In genomic region chr4:169707958-169708643, GRCh38 we compare ENCODE assay signal across 17 cellular contexts. TPM values are rescaled to one million over a fixed set of nuclear protein-coding genes. Genes with fewer than 3 reads are reported as not detected.
A peak's percentile ranks its signal among the peaks of the same experiment; 100 is the strongest.
DNase-seq lines count a peak whose midpoint lies in the region; ATAC-seq and TF ChIP-seq lines count a peak whose summit lies in the region.
"Had no signal": no experiment of that assay in that cellular context is flagged by ENCODE, and none has a peak within 500 bp of the region (broad histone marks: within the 10 kb centered on the region; RNA-seq: fewer than 3 reads in every experiment).

No MANE protein-coding gene starts in this region.

- ATAC-seq in IMR-90 (ENCODE audit: low read depth): no peak; the same call in 1 of the 2 replicates
- no peak for ATAC-seq in HG02884 (IDR thresholded peaks at IDR 0.05; ENCODE audit: unreplicated experiment)
- no peak for ATAC-seq in CD4-positive, alpha-beta T cell (ENCODE audit: poor library complexity)

- no peaks in the 10 kb centered on the region for H3K27me3 Mint-ChIP-seq in progenitor cell of endocrine pancreas
- H3K27me3 Mint-ChIP-seq in CD4-positive, alpha-beta T cell: no peaks in the 10 kb centered on the region

- H3K4me3 ChIP-seq in IMR-90 (ENCODE audit: insufficient read depth, low read depth, low read length): no peak overlapping the region
- H3K4me3 ChIP-seq in astrocyte of the cerebellum (ENCODE audit: low read depth, low read length): no peak overlapping the region
- no peak overlapping the region for H3K4me3 ChIP-seq in trophoblast cell (ENCODE audit: low read depth, low read length)
- H3K4me3 ChIP-seq: transverse colon had no signal

- H2AK9ac ChIP-seq in IMR-90 (replicated peaks; ENCODE audit: low read depth, low read length, poor library complexity): no peak overlapping the region

- H2AK5ac ChIP-seq in IMR-90 (ENCODE audit: low read depth, low read length): no peak overlapping the region
- no peak overlapping the region for H2AK5ac ChIP-seq in trophoblast cell (ENCODE audit: low read length)

- H2BK12ac ChIP-seq in trophoblast cell (ENCODE audit: low read length): no peak overlapping the region

- H3K79me1 ChIP-seq in IMR-90 (ENCODE audit: low read depth in 1 of 2, low read length in 2 of 2) (no peaks in the 10 kb centered on the region; a peak in 1 of 4 replicates), trophoblast cell (ENCODE audit: low read length) (no peaks in the 10 kb centered on the region)

- no peak overlapping the region for H4K5ac ChIP-seq in IMR-90 (ENCODE audit: low read depth, low read length)

- POLR2A ChIA-PET in IMR-90 (lab: Charles Lee; ENCODE audit: unreplicated experiment): no interaction called here
- POLR2A ChIA-PET in CD4-positive, alpha-beta T cell (lab: Charles Lee): no interaction called here

- DNase-seq in IMR-90: peak; percentile 31
- peak; percentile 24 for DNase-seq in astrocyte of the cerebellum (ENCODE audit: low read depth)
- peak; percentile 3 for DNase-seq in globus pallidus (ENCODE audit: low spot score)
- DNase-seq in progenitor cell of endocrine pancreas (ENCODE audit: low spot score, unreplicated experiment): no peak
- no peak for DNase-seq in trophoblast cell
- DNase-seq in CD4-positive, alpha-beta T cell: no peak
- no peak for DNase-seq in occipital lobe (lab: John Stamatoyannopoulos, UW)
- DNase-seq: activated CD4-positive, CD25-positive, alpha-beta regulatory T cell; brain microvascular endothelial cell; dermis blood vessel endothelial cell; GDM1; NCI-H1092 treated with DMSO at 0.1 percent for 48 hours; NCI-H526 treated with DMSO at 0.1 percent for 48 hours; posterior cingulate gyrus; T-helper 2 cell; transverse colon had no signal

- no peak overlapping the region for H2BK5ac ChIP-seq in IMR-90 (ENCODE audit: low read depth, low read length, poor library complexity, severe bottlenecking)
- no peak overlapping the region for H2BK5ac ChIP-seq in trophoblast cell (ENCODE audit: low read depth, low read length, poor library complexity)

- no peak overlapping the region for H3K27ac ChIP-seq in IMR-90 (ENCODE audit: insufficient read depth, low read length)
- H3K27ac ChIP-seq in trophoblast cell (ENCODE audit: low read depth, low read length): no peak overlapping the region
- no peak overlapping the region for H3K27ac ChIP-seq in CD4-positive, alpha-beta T cell (ENCODE audit: low read depth, low read length)
- H3K27ac ChIP-seq: brain microvascular endothelial cell, transverse colon had no signal

- H2AFZ ChIP-seq in IMR-90 (replicated peaks; ENCODE audit: low read length, poor library complexity) (no peak overlapping the region), trophoblast cell (ENCODE audit: insufficient read depth, low read length, poor library complexity) (no peak overlapping the region)

- no CpG with 5 or more reads among the region's 2 CpGs for WGBS in IMR-90 (ENCODE audit: extremely low coverage in 2 of 2, insufficient read length in 1 of 2), 2 experiments
- WGBS in trophoblast cell (ENCODE audit: extremely low coverage, insufficient coverage, insufficient read length): no CpG with 5 or more reads among the region's 2 CpGs

- TF ChIP-seq POLR2A in IMR-90 (IDR thresholded peaks at IDR 0.05; ENCODE audit: low read depth, low read length): no peak

- TF ChIP-seq RAD21 in IMR-90 (IDR thresholded peaks at IDR 0.05; ENCODE audit: low read length): no peak

- H3K36me3 ChIP-seq in IMR-90 (ENCODE audit: control insufficient read depth, insufficient read depth, low read length) (peaks cover 7% of the 10 kb centered on the region), trophoblast cell (ENCODE audit: control insufficient read depth in 1 of 2, insufficient read depth in 2 of 2, low read length in 2 of 2) (peaks cover 7 to 10% of the 10 kb centered on the region in 2 experiments)

- intact Hi-C loops in IMR-90 (cut with micrococcal nuclease): no loop called here
- intact Hi-C loops in CD4-positive, alpha-beta T cell (cut with DNase I, micrococcal nuclease): no loop called here

- H3K4me1 ChIP-seq in IMR-90 (ENCODE audit: control insufficient read depth, insufficient read depth, low read length) (no peaks in the 10 kb centered on the region), trophoblast cell (ENCODE audit: control insufficient read depth in 1 of 2, insufficient read depth in 2 of 2, low read length in 2 of 2) (peaks cover 0 to 2% of the 10 kb centered on the region in 2 experiments)
- H3K4me1 ChIP-seq: transverse colon had no signal

- H3K4me2 ChIP-seq in IMR-90 (ENCODE audit: low read depth, low read length): no peak overlapping the region
- no peak overlapping the region for H3K4me2 ChIP-seq in trophoblast cell (ENCODE audit: low read length)

- TF ChIP-seq CTCF in IMR-90 (conservative IDR thresholded peaks at IDR 0.05; ENCODE audit: low read depth, low read length): no peak
- no peak for TF ChIP-seq CTCF in astrocyte of the cerebellum (IDR thresholded peaks at IDR 0.05; ENCODE audit: low read depth, low read length, missing control alignments)
- no peak for TF ChIP-seq CTCF in progenitor cell of endocrine pancreas (IDR thresholded peaks at IDR 0.05; ENCODE audit: unreplicated experiment)
- no peak for TF ChIP-seq CTCF in CD4-positive, alpha-beta T cell (IDR thresholded peaks at IDR 0.05)

- H3K36me3 Mint-ChIP-seq in progenitor cell of endocrine pancreas (ENCODE audit: insufficient read depth): peaks cover 26% of the 10 kb centered on the region
- peaks cover 61% of the 10 kb centered on the region for H3K36me3 Mint-ChIP-seq in CD4-positive, alpha-beta T cell (ENCODE audit: low read depth)

- H4K91ac ChIP-seq in IMR-90 (ENCODE audit: insufficient read depth, low read depth, low read length): no peak overlapping the region
- H4K91ac ChIP-seq in trophoblast cell (ENCODE audit: low read depth, low read length): no peak overlapping the region

- H4K20me1 ChIP-seq in IMR-90 (ENCODE audit: insufficient read depth, low read length): no peaks in the 10 kb centered on the region; the same call in 1 of the 2 replicates

- CTCF ChIA-PET in IMR-90 (lab: Yijun Ruan, JAX): interaction anchor here (0.6 to 1.3 kb wide), 3 partner anchors 9 to 339 kb away, joined by 3 to 4 read pairs (median 4); no protein-coding TSS in a partner anchor
- CTCF ChIA-PET in CD4-positive, alpha-beta T cell (lab: Charles Lee): no interaction called here

- no peaks in the 10 kb centered on the region for H3K4me1 Mint-ChIP-seq in progenitor cell of endocrine pancreas (ENCODE audit: low read depth)
- no peaks in the 10 kb centered on the region for H3K4me1 Mint-ChIP-seq in CD4-positive, alpha-beta T cell (ENCODE audit: low read depth)

- in situ Hi-C loops in IMR-90 (cut with MboI; ENCODE audit: low sequenced_read_pairs): no loop called here
- in situ Hi-C loops in astrocyte of the cerebellum (cut with HindIII; ENCODE audit: low sequenced_read_pairs): no loop called here

- H3K4ac ChIP-seq in IMR-90 (ENCODE audit: low read depth, low read length) (no peak overlapping the region), trophoblast cell (ENCODE audit: low read depth, low read length) (no peak overlapping the region)

- no peak overlapping the region for H4K12ac ChIP-seq in trophoblast cell (ENCODE audit: low read depth, low read length)

- H3K9me3 Mint-ChIP-seq in progenitor cell of endocrine pancreas (ENCODE audit: low read depth): no peaks in the 10 kb centered on the region
- no peaks in the 10 kb centered on the region for H3K9me3 Mint-ChIP-seq in CD4-positive, alpha-beta T cell

- peaks cover 3% of the 10 kb centered on the region; the same call in 1 of the 2 replicates for H3K9me1 ChIP-seq in IMR-90 (ENCODE audit: insufficient read depth, low read length)

- H3K9me3 ChIP-seq in IMR-90 (ENCODE audit: control insufficient read depth, insufficient read depth, low read length) (no peaks in the 10 kb centered on the region), trophoblast cell (ENCODE audit: insufficient read depth, low read depth, low read length) (no peaks in the 10 kb centered on the region)
- H3K9me3 ChIP-seq in CD4-positive, alpha-beta T cell (ENCODE audit: control insufficient read depth, low read length): no peaks in the 10 kb centered on the region
- H3K9me3 ChIP-seq: transverse colon had no signal

- H3K56ac ChIP-seq in IMR-90 (ENCODE audit: extremely low read depth, insufficient read depth, low read length): no peak overlapping the region

- H4K8ac ChIP-seq in IMR-90 (ENCODE audit: low read depth in 2 of 2, low read length in 2 of 2) (no peak overlapping the region), trophoblast cell (ENCODE audit: low read depth, low read length) (no peak overlapping the region)

- dilution Hi-C loops in IMR-90 (cut with HindIII; ENCODE audit: low sequenced_read_pairs, unreplicated experiment): no loop called here

- BruUV-seq in IMR-90 (replicated peaks; lab: Mats Ljungman, UMichigan): no TSS peak

- H3K4me3 Mint-ChIP-seq in progenitor cell of endocrine pancreas (ENCODE audit: low read depth): no peak overlapping the region
- no peak overlapping the region for H3K4me3 Mint-ChIP-seq in CD4-positive, alpha-beta T cell

- peak overlapping the region; percentile 83 for H3K27ac Mint-ChIP-seq in progenitor cell of endocrine pancreas
- no peak overlapping the region for H3K27ac Mint-ChIP-seq in CD4-positive, alpha-beta T cell

- H3K27me3 ChIP-seq in IMR-90 (ENCODE audit: control insufficient read depth, insufficient read depth, low read length) (no peaks in the 10 kb centered on the region), trophoblast cell (ENCODE audit: insufficient read depth, low read length) (no peaks in the 10 kb centered on the region)
- no peaks in the 10 kb centered on the region for H3K27me3 ChIP-seq in CD4-positive, alpha-beta T cell (ENCODE audit: control insufficient read depth, insufficient read depth, low read length)
- H3K27me3 ChIP-seq: brain microvascular endothelial cell, transverse colon had no signal

- no peak overlapping the region for H2BK20ac ChIP-seq in IMR-90 (ENCODE audit: low read depth, low read length)

- no peak overlapping the region for H2BK15ac ChIP-seq in IMR-90 (ENCODE audit: low read depth, low read length)

- no peaks in the 10 kb centered on the region for H3K79me2 ChIP-seq in trophoblast cell (ENCODE audit: control insufficient read depth, insufficient read depth, low read length, poor library complexity)

- no peak overlapping the region for H3K9ac ChIP-seq in IMR-90 (ENCODE audit: low read depth, low read length)
- H3K9ac ChIP-seq in trophoblast cell (ENCODE audit: low read length): no peak overlapping the region

- H3K14ac ChIP-seq in IMR-90 (replicated peaks; ENCODE audit: low read depth, low read length): no peak overlapping the region
- no peak overlapping the region for H3K14ac ChIP-seq in trophoblast cell (ENCODE audit: low read length)

- H3K23ac ChIP-seq in IMR-90 (ENCODE audit: low read depth, low read length): no peak overlapping the region
- no peak overlapping the region for H3K23ac ChIP-seq in trophoblast cell (ENCODE audit: low read length)

- H2BK120ac ChIP-seq in IMR-90 (ENCODE audit: low read depth, low read length): no peak overlapping the region
- H2BK120ac ChIP-seq in trophoblast cell (ENCODE audit: insufficient read depth, low read length, poor library complexity): no peak overlapping the region

- H3K18ac ChIP-seq in IMR-90 (ENCODE audit: low read depth, low read length) (no peak overlapping the region), trophoblast cell (ENCODE audit: low read length) (no peak overlapping the region)

RNA-seq across cellular contexts. Expression of gene HPF1, which starts 49.6 kb away (rescaled TPM):
- total RNA-seq in IMR-90 (2012; rRNA removed) (15.2 and 27.5 TPM in 2 replicates), progenitor cell of endocrine pancreas (28.5 and 33.3 TPM in 2 replicates), occipital lobe (42.7 TPM)
- polyA plus RNA-seq in IMR-90 (2012; rRNA removed): 19.1 and 24.9 TPM in 2 replicates
- 3.7 and 8.2 TPM in 2 replicates for polyA plus RNA-seq in IMR-90 (2012; cell fraction: cytosol; rRNA removed)
- polyA plus RNA-seq in IMR-90 (2012; cell fraction: nucleus; rRNA removed; ENCODE audit: low replicate concordance): 1.6 and 10.0 TPM in 2 replicates
- polyA plus RNA-seq in trophoblast cell (2013): 33.5 and 36.4 TPM in 2 replicates
- 1 to 10 TPM; 4.4 to 4.8 TPM for total RNA-seq in CD4-positive, alpha-beta T cell

Comparison
In these comparisons a context has a peak if more than half of its experiments do, and no peak if none do; other contexts are left out.
1. DNase-seq: peak in IMR-90 (single experiment), astrocyte of the cerebellum (single experiment) and globus pallidus (single experiment); none in progenitor cell of endocrine pancreas (single experiment), trophoblast cell (0 of 2), CD4-positive, alpha-beta T cell (0 of 10) and occipital lobe (single experiment).